In the genomic region with DNA sequence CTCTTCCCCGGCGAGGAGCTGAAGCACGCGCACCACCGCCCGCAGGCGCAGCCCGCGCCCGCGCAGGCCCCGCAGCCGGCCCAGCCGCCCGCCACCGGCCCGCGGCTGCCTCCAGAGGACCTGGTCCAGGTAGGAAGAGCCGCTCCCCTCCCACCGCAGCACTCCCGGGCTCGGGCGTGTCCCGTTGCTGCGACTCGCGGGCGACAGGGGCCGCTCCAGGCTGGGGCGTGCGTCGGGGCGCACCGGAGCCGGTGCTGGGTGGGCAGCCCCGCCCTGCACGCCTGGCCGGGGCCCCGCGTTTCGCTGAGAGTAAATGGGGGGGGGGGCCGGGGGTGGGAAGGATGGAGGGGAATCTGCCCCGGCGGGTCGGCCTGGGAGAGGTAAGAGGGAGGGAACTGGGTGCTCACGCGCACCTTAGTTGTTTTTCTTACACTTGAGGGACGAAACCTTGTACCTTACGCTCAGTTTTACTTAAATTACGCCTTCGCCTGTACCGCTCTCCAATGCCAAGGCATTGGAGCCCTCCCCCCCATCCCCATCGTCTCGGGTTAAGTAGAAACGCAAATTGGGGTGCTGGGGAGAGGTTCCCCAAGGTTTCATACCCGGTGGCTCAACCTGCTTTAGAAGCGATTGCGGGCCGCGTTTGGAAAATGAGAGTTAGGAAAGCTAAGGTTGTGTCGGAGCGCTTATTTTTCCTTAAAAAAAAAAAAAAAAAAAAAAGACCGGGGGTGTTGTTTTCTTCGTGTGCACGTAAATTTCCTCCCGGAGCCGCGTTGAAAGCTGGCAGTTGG, we compare ENCODE assay signal across 1 cellular context.
TF ChIP-seq lines count a peak whose summit lies in the region.

No MANE protein-coding gene starts in this region.

TF ChIP-seq in endothelial cell of umbilical vein, 7 proteins besides CTCF, POLR2A, EP300 and RAD21 (continued from another document):
- no peak for TF ChIP-seq GATA2 (IDR thresholded peaks at IDR 0.05; ENCODE audit: insufficient read depth, insufficient read length, low read depth, low read length)
- TF ChIP-seq, protein P1, sequence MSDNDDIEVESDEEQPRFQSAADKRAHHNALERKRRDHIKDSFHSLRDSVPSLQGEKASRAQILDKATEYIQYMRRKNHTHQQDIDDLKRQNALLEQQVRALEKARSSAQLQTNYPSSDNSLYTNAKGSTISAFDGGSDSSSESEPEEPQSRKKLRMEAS (IDR thresholded peaks at IDR 0.05; ENCODE audit: insufficient read depth, insufficient read length): no peak
- no peak for TF ChIP-seq POLR2AphosphoS5 (IDR thresholded peaks at IDR 0.05; ENCODE audit: insufficient read depth, low read depth, low read length)
- no peak for TF ChIP-seq MYC (IDR thresholded peaks at IDR 0.05; ENCODE audit: low read depth, low read length)
- no peak for TF ChIP-seq EZH2 (IDR thresholded peaks at IDR 0.05; ENCODE audit: borderline replicate concordance, low read depth, low read length, severe bottlenecking)
- TF ChIP-seq JUN (IDR thresholded peaks at IDR 0.05; ENCODE audit: borderline replicate concordance, insufficient read depth, insufficient read length, low read depth): no peak
